Comparison of ENCODE assay signal across 28 cellular contexts in genomic region chr20:47115694-47116093, GRCh38.
"Had no signal": no experiment of that assay in that cellular context is flagged by ENCODE, and none has a peak within 500 bp of the region (broad histone marks: within the 10 kb centered on the region; RNA-seq: fewer than 3 reads in every experiment).

No MANE protein-coding gene starts in this region.

- FAIRE-seq: astrocyte had no signal

- H3K4me3 ChIP-seq: body of pancreas, breast epithelium, SJSA1 had no signal

- H3K27me3 ChIP-seq: body of pancreas, breast epithelium, SJSA1 had no signal

- H3K4me2 ChIP-seq: SK-N-SH had no signal

- H3K36me3 ChIP-seq: breast epithelium, SJSA1 had no signal

- H3K4me1 ChIP-seq: body of pancreas, breast epithelium had no signal

- DNase-seq: activated CD4-positive, alpha-beta T cell treated with anti-CD3 and anti-CD28 coated beads, Interleukin-2, amount 10 ng/mL, durations not matched to agents 24 days and 14 days; activated CD4-positive, alpha-beta T cell treated with anti-CD3 and anti-CD28 coated beads, Interleukin-2, amount 50 U/mL, for 4 hours; activated CD8-positive, alpha-beta T cell treated with anti-CD3 and anti-CD28 coated beads for 36 hours; activated gamma-delta T cell; activated naive CD4-positive, alpha-beta T cell treated with Interleukin-2 at 50 U/mL for 16 hours; activated naive CD8-positive, alpha-beta T cell treated with anti-CD3 and anti-CD28 coated beads, Interleukin-2, amount 10 ng/mL, durations not matched to agents 7 days and 5 days; activated T-cell treated with anti-CD3 and anti-CD28 coated beads, Interleukin-2, amount 50 U/mL, for 1 hour; activated T-cell treated with anti-CD3 and anti-CD28 coated beads, Interleukin-2, amount 50 U/mL, for 72 hours; body of pancreas; caudate nucleus; cerebellar nuclear complex; NCI-H1048; NCI-H1105 treated with DMSO at 0.1 percent for 48 hours; NCI-H1436; NCI-H1694; NCI-H1930; NCI-H2081 treated with DMSO at 0.1 percent for 48 hours; NCI-H226; NCI-H446 treated with DMSO at 0.1 percent for 48 hours; NCI-H524; SHP77 treated with DMSO at 0.1 percent for 48 hours; SK-N-SH; T-helper 17 cell; T1000 had no signal

- H3K9me3 ChIP-seq: SK-N-SH had no signal

- ATAC-seq: activated CD8-positive, alpha-beta T cell treated with anti-CD3 and anti-CD28 coated beads for 36 hours; activated T-cell treated with anti-CD3 and anti-CD28 coated beads, Interleukin-2, amount 50 U/mL, for 72 hours; body of pancreas; Panc1; T-helper 17 cell had no signal

- H3K9ac ChIP-seq: SK-N-SH had no signal

- H3K27ac ChIP-seq: body of pancreas, breast epithelium, SJSA1 had no signal
